Comparison of ENCODE assay signal across 1 cellular context in the genomic region with DNA sequence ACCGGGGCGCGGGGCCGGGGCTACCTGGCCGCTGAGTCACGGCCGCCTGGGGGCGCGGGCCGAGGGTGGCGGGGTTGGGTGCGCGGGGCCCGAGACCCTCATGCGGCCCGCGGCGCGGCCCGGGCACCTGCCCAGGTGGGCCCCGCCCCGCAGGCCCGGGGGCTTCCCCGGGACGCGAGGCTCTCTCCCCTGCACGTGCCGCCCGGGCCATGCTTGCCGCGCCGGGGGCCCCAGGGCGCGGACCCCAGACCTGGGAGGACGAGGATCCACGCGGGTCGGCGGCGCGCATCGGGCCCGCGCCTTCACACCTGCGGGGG.
TF ChIP-seq lines count a peak whose summit lies in the region.

No MANE protein-coding gene starts in this region.

TF ChIP-seq in HEK293, 187 proteins besides CTCF, POLR2A, EP300 and RAD21 (continued from another document):
- TF ChIP-seq, protein P1, sequence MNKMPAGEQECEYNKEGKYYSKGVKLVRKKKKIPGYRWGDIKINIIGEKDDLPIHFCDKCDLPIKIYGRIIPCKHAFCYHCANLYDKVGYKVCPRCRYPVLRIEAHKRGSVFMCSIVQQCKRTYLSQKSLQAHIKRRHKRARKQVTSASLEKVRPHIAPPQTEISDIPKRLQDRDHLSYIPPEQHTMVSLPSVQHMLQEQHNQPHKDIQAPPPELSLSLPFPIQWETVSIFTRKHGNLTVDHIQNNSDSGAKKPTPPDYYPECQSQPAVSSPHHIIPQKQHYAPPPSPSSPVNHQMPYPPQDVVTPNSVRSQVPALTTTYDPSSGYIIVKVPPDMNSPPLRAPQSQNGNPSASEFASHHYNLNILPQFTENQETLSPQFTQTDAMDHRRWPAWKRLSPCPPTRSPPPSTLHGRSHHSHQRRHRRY (tag by site-specific recombination; IDR thresholded peaks at IDR 0.05): no peak
- no peak for TF ChIP-seq ZNF48 (tag by site-specific recombination; IDR thresholded peaks at IDR 0.05)
